Comparison of ENCODE assay signal across 33 cellular contexts in genomic region chr1:36732038-36732402, GRCh38.
"Had no signal": no experiment of that assay in that cellular context is flagged by ENCODE, and none has a peak within 500 bp of the region (broad histone marks: within the 10 kb centered on the region; RNA-seq: fewer than 3 reads in every experiment).

No MANE protein-coding gene starts in this region.

- H3K4me1 Mint-ChIP-seq: activated B cell treated with CpG ODN at 0.5 μM for 24 hours; activated naive CD4-positive, alpha-beta T cell treated with anti-CD3 and anti-CD28 coated beads, Interleukin-2, amount 50 U/mL, for 24 hours; activated naive CD8-positive, alpha-beta T cell treated with anti-CD3 and anti-CD28 coated beads for 36 hours; activated naive CD8-positive, alpha-beta T cell treated with anti-CD3 and anti-CD28 coated beads, Interleukin-2, amount 50 U/mL, for 24 hours; T-helper 17 cell had no signal

- FAIRE-seq: colon, endometrium, endothelial cell of umbilical vein had no signal

- H3K27me3 ChIP-seq: adrenal gland, body of pancreas had no signal

- H3K9me3 Mint-ChIP-seq: activated B cell treated with CpG ODN at 0.5 μM for 24 hours; activated CD8-positive, alpha-beta T cell treated with anti-CD3 and anti-CD28 coated beads for 36 hours; activated naive CD4-positive, alpha-beta T cell treated with anti-CD3 and anti-CD28 coated beads for 36 hours; activated naive CD4-positive, alpha-beta T cell treated with anti-CD3 and anti-CD28 coated beads, Interleukin-2, amount 50 U/mL, for 24 hours; activated naive CD8-positive, alpha-beta T cell treated with anti-CD3 and anti-CD28 coated beads for 36 hours; activated naive CD8-positive, alpha-beta T cell treated with anti-CD3 and anti-CD28 coated beads, Interleukin-2, amount 50 U/mL, for 24 hours; activated T-cell treated with anti-CD3 and anti-CD28 coated beads, Interleukin-2, amount 50 U/mL, for 4 hours; activated T-helper 2 cell treated with anti-CD3 and anti-CD28 coated beads, Interferon-gamma antibody, Interleukin-2, Interleukin-4, amounts not matched to agents 10 μg/mL and 5 μg/mL and 100 μg/mL, durations not matched to agents 14 hours and 24 hours and 36 hours; effector memory CD8-positive, alpha-beta T cell; T-helper 2 cell treated with Interferon-gamma antibody and Interleukin-4, amounts not matched to agents 5 μg/mL and 100 μg/mL, for 36 hours had no signal

- H3K4me3 Mint-ChIP-seq: activated B cell treated with CpG ODN at 0.5 μM for 24 hours; activated CD8-positive, alpha-beta T cell treated with anti-CD3 and anti-CD28 coated beads for 36 hours; activated naive CD4-positive, alpha-beta T cell treated with anti-CD3 and anti-CD28 coated beads for 36 hours; activated naive CD4-positive, alpha-beta T cell treated with anti-CD3 and anti-CD28 coated beads, Interleukin-2, amount 50 U/mL, for 24 hours; activated naive CD8-positive, alpha-beta T cell treated with anti-CD3 and anti-CD28 coated beads for 36 hours; activated naive CD8-positive, alpha-beta T cell treated with anti-CD3 and anti-CD28 coated beads, Interleukin-2, amount 50 U/mL, for 24 hours; activated T-cell treated with anti-CD3 and anti-CD28 coated beads, Interleukin-2, amount 50 U/mL, for 4 hours; effector memory CD8-positive, alpha-beta T cell; T-helper 17 cell; T-helper 2 cell treated with Interferon-gamma antibody and Interleukin-4, amounts not matched to agents 5 μg/mL and 100 μg/mL, for 36 hours had no signal

- H3K27ac Mint-ChIP-seq: activated B cell treated with CpG ODN at 0.5 μM for 24 hours; activated CD8-positive, alpha-beta T cell treated with anti-CD3 and anti-CD28 coated beads for 36 hours; activated naive CD4-positive, alpha-beta T cell treated with anti-CD3 and anti-CD28 coated beads for 36 hours; activated naive CD4-positive, alpha-beta T cell treated with anti-CD3 and anti-CD28 coated beads, Interleukin-2, amount 50 U/mL, for 24 hours; activated naive CD8-positive, alpha-beta T cell treated with anti-CD3 and anti-CD28 coated beads for 36 hours; activated T-helper 2 cell treated with anti-CD3 and anti-CD28 coated beads, Interferon-gamma antibody, Interleukin-2, Interleukin-4, amounts not matched to agents 10 μg/mL and 5 μg/mL and 100 μg/mL, durations not matched to agents 14 hours and 24 hours and 36 hours; effector memory CD8-positive, alpha-beta T cell; T-helper 17 cell; T-helper 2 cell treated with Interferon-gamma antibody and Interleukin-4, amounts not matched to agents 5 μg/mL and 100 μg/mL, for 36 hours had no signal

- H3K36me3 ChIP-seq: adrenal gland, esophagus squamous epithelium, gastroesophageal sphincter, heart right ventricle, WERI-Rb-1 had no signal

- H3K36me3 Mint-ChIP-seq: activated naive CD4-positive, alpha-beta T cell treated with anti-CD3 and anti-CD28 coated beads, Interleukin-2, amount 50 U/mL, for 24 hours; activated naive CD8-positive, alpha-beta T cell treated with anti-CD3 and anti-CD28 coated beads for 36 hours had no signal

- H3K9me3 ChIP-seq: adrenal gland, body of pancreas, esophagus squamous epithelium, gastroesophageal sphincter, heart right ventricle had no signal

- DNase-seq: activated B cell treated with CpG ODN at 0.5 μM for 24 hours; activated CD4-positive, alpha-beta T cell treated with anti-CD3 and anti-CD28 coated beads, Interleukin-2, amount 50 U/mL, for 1 hour; activated CD4-positive, alpha-beta T cell treated with anti-CD3 and anti-CD28 coated beads, Interleukin-2, amount 50 U/mL, for 48 hours; activated CD8-positive, alpha-beta memory T cell treated with anti-CD3 and anti-CD28 coated beads for 24 hours; activated effector memory CD4-positive, alpha-beta T cell treated with anti-CD3 and anti-CD28 coated beads, Interleukin-2, amount 50 U/mL, for 16 hours; activated naive CD8-positive, alpha-beta T cell treated with anti-CD3 and anti-CD28 coated beads for 36 hours; activated naive CD8-positive, alpha-beta T cell treated with anti-CD3 and anti-CD28 coated beads, Interleukin-2, amount 50 U/mL, for 24 hours; activated T-cell treated with anti-CD3 and anti-CD28 coated beads, Interleukin-2, amount 50 U/mL, for 4 hours; adrenal gland; amygdala; body of pancreas; caudate nucleus; cortex of kidney; dermis blood vessel endothelial cell; effector CD4-positive, alpha-beta T cell; effector memory CD8-positive, alpha-beta T cell; esophagus squamous epithelium; foreskin melanocyte; heart right ventricle; T-helper 17 cell; T1000 had no signal

- H3K27ac ChIP-seq: adrenal gland, body of pancreas, epithelial cell of prostate, esophagus squamous epithelium, gastroesophageal sphincter, heart right ventricle, WERI-Rb-1 had no signal

- H3K4me3 ChIP-seq: adrenal gland, body of pancreas, esophagus squamous epithelium, gastroesophageal sphincter, heart right ventricle had no signal

- ATAC-seq: activated CD4-positive, CD25-positive, alpha-beta regulatory T cell treated with anti-CD3 and anti-CD28 coated beads, Interleukin-2, amount 50 U/mL, for 24 hours; activated CD8-positive, alpha-beta T cell treated with anti-CD3 and anti-CD28 coated beads for 36 hours; activated naive CD8-positive, alpha-beta T cell treated with anti-CD3 and anti-CD28 coated beads, Interleukin-2, amount 50 U/mL, for 24 hours; activated T-cell treated with anti-CD3 and anti-CD28 coated beads, Interleukin-2, amount 50 U/mL, for 4 hours; body of pancreas; effector memory CD8-positive, alpha-beta T cell; gastroesophageal sphincter; heart right ventricle; T-helper 17 cell had no signal

- H3K4me1 ChIP-seq: adrenal gland, body of pancreas, esophagus squamous epithelium, gastroesophageal sphincter had no signal
